Comparison of ENCODE assay signal across 18 cellular contexts in genomic region chr6:36888654-36889481, GRCh38. TPM values are rescaled to one million over a fixed set of nuclear protein-coding genes. Genes with fewer than 3 reads are reported as not detected.
DNase-seq lines count a peak whose midpoint lies in the region; ATAC-seq lines count a peak whose summit lies in the region.
"Had no signal": no experiment of that assay in that cellular context is flagged by ENCODE, and none has a peak within 500 bp of the region (broad histone marks: within the 10 kb centered on the region; RNA-seq: fewer than 3 reads in every experiment).

No MANE protein-coding gene starts in this region.

- peaks cover 6% of the 10 kb centered on the region for H3K36me3 ChIP-seq in CD4-positive, CD25-positive, alpha-beta regulatory T cell (ENCODE audit: control insufficient read depth, insufficient read depth, low read length)
- no peaks in the 10 kb centered on the region for H3K36me3 ChIP-seq in CD8-positive, alpha-beta memory T cell (ENCODE audit: insufficient read depth, low read length)
- H3K36me3 ChIP-seq: BE2C had no signal

- no peak for ATAC-seq in CD4-positive, CD25-positive, alpha-beta regulatory T cell (ENCODE audit: low read depth in 2 of 2)
- ATAC-seq in HG03196 (IDR thresholded peaks at IDR 0.05; ENCODE audit: unreplicated experiment) = no peak
- no peak for ATAC-seq in left colon

- no peaks in the 10 kb centered on the region for H3K27me3 ChIP-seq in CD4-positive, CD25-positive, alpha-beta regulatory T cell (ENCODE audit: control insufficient read depth, insufficient read depth, low read length)
- no peaks in the 10 kb centered on the region for H3K27me3 ChIP-seq in CD8-positive, alpha-beta memory T cell (ENCODE audit: insufficient read depth, low read length, poor library complexity, severe bottlenecking)
- H3K27me3 ChIP-seq: BE2C, dorsolateral prefrontal cortex, esophagus squamous epithelium, testis had no signal

- CTCF ChIA-PET in CD8-positive, alpha-beta memory T cell (lab: Charles Lee) = interaction anchor here (0.7 to 2.5 kb wide), 4 partner anchors 10 to 129 kb away, joined by 3 to 12 read pairs (median 4); partner anchors contain the start of gene PPIL1

- peak overlapping the region in 2 of 4 donors; percentile 9 to 38 for H3K4me3 Mint-ChIP-seq in CD4-positive, CD25-positive, alpha-beta regulatory T cell
- H3K4me3 Mint-ChIP-seq in CD8-positive, alpha-beta memory T cell = peak overlapping the region in 2 of 7 donors; percentile 3 to 49
- no peak overlapping the region for H3K4me3 Mint-ChIP-seq in activated naive CD8-positive, alpha-beta T cell treated with anti-CD3 and anti-CD28 coated beads for 36 hours

- DNase-seq in CD4-positive, CD25-positive, alpha-beta regulatory T cell = no peak
- DNase-seq in CD8-positive, alpha-beta memory T cell = no peak
- peak; percentile 67 for DNase-seq in NCI-H2227 (lab: John Stamatoyannopoulos, UW; ENCODE audit: unreplicated experiment)
- DNase-seq in activated naive CD8-positive, alpha-beta T cell treated with anti-CD3 and anti-CD28 coated beads for 36 hours = no peak
- no peak for DNase-seq in left colon
- no peak for DNase-seq in activated CD4-positive, CD25-positive, alpha-beta regulatory T cell treated with anti-CD3 and anti-CD28 coated beads, Interleukin-2, amount 50 U/mL, for 72 hours
- DNase-seq in activated CD4-positive, alpha-beta T cell treated with anti-CD3 and anti-CD28 coated beads for 48 hours = no peak
- DNase-seq: activated effector memory CD4-positive, alpha-beta T cell treated with Interleukin-2 at 50 U/mL for 16 hours; BE2C; DMS53; dorsolateral prefrontal cortex; esophagus squamous epithelium; NCI-H2081 treated with DMSO at 0.1 percent for 48 hours; SHP77 treated with DMSO at 0.1 percent for 48 hours; stimulated activated CD4-positive, alpha-beta T cell treated with anti-CD3 and anti-CD28 coated beads, Interleukin-2, amount 100 ng/mL, for 48 hours; stimulated activated CD8-positive, alpha-beta memory T cell treated with anti-CD3 and anti-CD28 coated beads, Interleukin-4, amount 100 ng/mL, for 48 hours; testis had no signal

- H3K4me1 ChIP-seq in CD4-positive, CD25-positive, alpha-beta regulatory T cell (ENCODE audit: control insufficient read depth, insufficient read depth, low read length, poor library complexity, severe bottlenecking) = peaks cover 18% of the 10 kb centered on the region
- H3K4me1 ChIP-seq in CD8-positive, alpha-beta memory T cell (ENCODE audit: insufficient read depth, low read length) = peaks cover 34% of the 10 kb centered on the region

- H3K27ac Mint-ChIP-seq in CD4-positive, CD25-positive, alpha-beta regulatory T cell = peak overlapping the region; percentile 16 to 55 (median 53)
- H3K27ac Mint-ChIP-seq in CD8-positive, alpha-beta memory T cell = peak overlapping the region in 7 of 8 donors; percentile 6 to 72 (median 53)
- H3K27ac Mint-ChIP-seq in activated naive CD8-positive, alpha-beta T cell treated with anti-CD3 and anti-CD28 coated beads for 36 hours = peak overlapping the region; percentile 3

- POLR2A ChIA-PET in CD8-positive, alpha-beta memory T cell (lab: Charles Lee) = interaction anchor here (0.6 to 1.1 kb wide), 2 partner anchors 14 to 83 kb away, joined by 4 to 5 read pairs; no protein-coding TSS in a partner anchor

- peaks cover 19 to 42% (median 36%) of the 10 kb centered on the region in 4 donors for H3K4me1 Mint-ChIP-seq in CD4-positive, CD25-positive, alpha-beta regulatory T cell
- peaks cover 32 to 61% (median 60%) of the 10 kb centered on the region in 3 donors for H3K4me1 Mint-ChIP-seq in CD8-positive, alpha-beta memory T cell
- peaks cover 35% of the 10 kb centered on the region for H3K4me1 Mint-ChIP-seq in activated naive CD8-positive, alpha-beta T cell treated with anti-CD3 and anti-CD28 coated beads for 36 hours

- H3K4me3 ChIP-seq in CD4-positive, CD25-positive, alpha-beta regulatory T cell (ENCODE audit: low read depth, low read length) = no peak overlapping the region
- no peak overlapping the region for H3K4me3 ChIP-seq in CD8-positive, alpha-beta memory T cell (ENCODE audit: low read length)
- H3K4me3 ChIP-seq: dorsolateral prefrontal cortex, esophagus squamous epithelium, testis had no signal

- no peaks in the 10 kb centered on the region for H3K9me3 Mint-ChIP-seq in CD4-positive, CD25-positive, alpha-beta regulatory T cell
- H3K9me3 Mint-ChIP-seq in CD8-positive, alpha-beta memory T cell = no peaks in the 10 kb centered on the region
- H3K9me3 Mint-ChIP-seq in activated naive CD8-positive, alpha-beta T cell treated with anti-CD3 and anti-CD28 coated beads for 36 hours = no peaks in the 10 kb centered on the region

- intact Hi-C loops in left colon (cut with DNase I, micrococcal nuclease) = loop anchor here in 1 of 2 donors (10.0 kb wide), 1 partner anchor 96 kb away; the partner anchor contains the start of gene MTCH1

- no peaks in the 10 kb centered on the region for H3K36me3 Mint-ChIP-seq in CD4-positive, CD25-positive, alpha-beta regulatory T cell
- peaks cover 0 to 23% (median 5%) of the 10 kb centered on the region in 3 donors for H3K36me3 Mint-ChIP-seq in CD8-positive, alpha-beta memory T cell
- peaks cover 16% of the 10 kb centered on the region for H3K36me3 Mint-ChIP-seq in activated naive CD8-positive, alpha-beta T cell treated with anti-CD3 and anti-CD28 coated beads for 36 hours

- H3K27me3 Mint-ChIP-seq in CD4-positive, CD25-positive, alpha-beta regulatory T cell = no peaks in the 10 kb centered on the region
- H3K27me3 Mint-ChIP-seq in CD8-positive, alpha-beta memory T cell = no peaks in the 10 kb centered on the region
- H3K27me3 Mint-ChIP-seq in activated naive CD8-positive, alpha-beta T cell treated with anti-CD3 and anti-CD28 coated beads for 36 hours = no peaks in the 10 kb centered on the region

- H3K27ac ChIP-seq in CD4-positive, CD25-positive, alpha-beta regulatory T cell (ENCODE audit: insufficient read depth, low read length, poor library complexity, severe bottlenecking) = no peak overlapping the region
- H3K27ac ChIP-seq in CD8-positive, alpha-beta memory T cell (ENCODE audit: low read depth, low read length) = peak overlapping the region; percentile 82
- H3K27ac ChIP-seq: dorsolateral prefrontal cortex, esophagus squamous epithelium had no signal

- H3K9me3 ChIP-seq in CD4-positive, CD25-positive, alpha-beta regulatory T cell (ENCODE audit: control insufficient read depth in 2 of 2, low read length in 2 of 2) = no peaks in the 10 kb centered on the region
- no peaks in the 10 kb centered on the region for H3K9me3 ChIP-seq in CD8-positive, alpha-beta memory T cell (ENCODE audit: low read length)
- H3K9me3 ChIP-seq: BE2C, esophagus squamous epithelium, testis had no signal

RNA-seq across cellular contexts. Expression of gene C6orf89, which starts 3.1 kb away (rescaled TPM):
- total RNA-seq in CD4-positive, CD25-positive, alpha-beta regulatory T cell = 33.8 TPM
- polyA plus RNA-seq in CD4-positive, CD25-positive, alpha-beta regulatory T cell = 10 to 100 TPM; 39.8 to 49.1 (median 45.4) TPM
- total RNA-seq in CD8-positive, alpha-beta memory T cell = 10 to 100 TPM; 37.4 to 40.0 TPM
- 51.6 TPM for polyA plus RNA-seq in CD8-positive, alpha-beta memory T cell
- total RNA-seq in activated naive CD8-positive, alpha-beta T cell treated with anti-CD3 and anti-CD28 coated beads for 36 hours = 10 to 100 TPM; 32.1 to 32.7 TPM
- 10 to 100 TPM; 53.9 to 59.3 TPM for total RNA-seq in left colon

RNA-seq across cellular contexts. Expression of gene PPIL1, which starts 14.3 kb away (rescaled TPM):
- 6.1 TPM for total RNA-seq in CD4-positive, CD25-positive, alpha-beta regulatory T cell
- 10 to 100 TPM; 17.8 to 31.0 (median 24.0) TPM for polyA plus RNA-seq in CD4-positive, CD25-positive, alpha-beta regulatory T cell
- total RNA-seq in CD8-positive, alpha-beta memory T cell = 10 to 100 TPM; 66.6 to 68.8 TPM
- polyA plus RNA-seq in CD8-positive, alpha-beta memory T cell = 23.3 TPM
- 10 to 100 TPM; 55.1 to 58.4 TPM for total RNA-seq in activated naive CD8-positive, alpha-beta T cell treated with anti-CD3 and anti-CD28 coated beads for 36 hours
- total RNA-seq in left colon = 10 to 100 TPM; 10.1 to 12.6 TPM

RNA-seq across cellular contexts. Expression of gene CPNE5, which starts 49.6 kb away (rescaled TPM):
- 4.3 TPM for total RNA-seq in CD4-positive, CD25-positive, alpha-beta regulatory T cell
- polyA plus RNA-seq in CD4-positive, CD25-positive, alpha-beta regulatory T cell = 1 to 10 TPM in 1 of 4 donors, under 1 TPM in 3; 0.16 to 2.5 (median 0.78) TPM
- under 1 TPM; 0.29 to 0.59 TPM for total RNA-seq in CD8-positive, alpha-beta memory T cell
- polyA plus RNA-seq in CD8-positive, alpha-beta memory T cell = 0.44 TPM
- 1 to 10 TPM in 1 of 2 experiments, under 1 TPM in 1; 0.72 to 1.2 TPM for total RNA-seq in activated naive CD8-positive, alpha-beta T cell treated with anti-CD3 and anti-CD28 coated beads for 36 hours
- 1 to 10 TPM; 3.8 to 7.8 TPM for total RNA-seq in left colon

Comparison
In these comparisons a context has a peak if more than half of its experiments do, and no peak if none do; other contexts are left out.
1. H3K27ac Mint-ChIP-seq: peak in every context shown above with its lines; median percentile 53 in CD4-positive, CD25-positive, alpha-beta regulatory T cell; 53 in CD8-positive, alpha-beta memory T cell; 3 in activated naive CD8-positive, alpha-beta T cell treated with anti-CD3 and anti-CD28 coated beads for 36 hours.